ENCODE assay signal across 8 cellular contexts in the genomic region with DNA sequence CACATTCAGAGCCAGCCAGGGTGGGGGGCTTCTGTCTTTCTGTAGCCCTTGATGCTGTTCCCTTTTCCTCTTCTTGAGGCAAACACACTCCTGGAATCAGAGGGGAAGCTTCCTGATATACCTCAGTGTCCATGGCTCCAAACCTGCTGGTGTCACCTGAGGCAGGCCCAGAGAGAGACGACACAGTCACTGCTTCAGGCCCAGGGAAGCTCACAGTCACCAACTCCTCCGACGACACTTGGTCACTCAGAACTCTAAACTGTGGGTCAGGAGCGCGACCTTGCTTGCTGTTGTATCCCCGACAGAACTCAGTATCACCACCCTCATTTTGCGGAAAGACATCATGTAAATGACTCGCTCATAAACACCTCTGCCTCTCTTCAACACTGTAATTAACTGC. TPM values are rescaled to one million over a fixed set of nuclear protein-coding genes. Genes with fewer than 3 reads are reported as not detected.
DNase-seq lines count a peak whose midpoint lies in the region; ATAC-seq, FAIRE-seq and TF ChIP-seq lines count a peak whose summit lies in the region.

No MANE protein-coding gene starts in this region.

- FAIRE-seq in GM12878 (lab: Jason Lieb, UNC): peak; percentile 62

- peaks cover 30% of the 10 kb centered on the region for H3K4me1 Mint-ChIP-seq in activated naive CD4-positive, alpha-beta T cell treated with anti-CD3 and anti-CD28 coated beads, Interleukin-2, amount 50 U/mL, for 24 hours

- 37% methylated on average over 8 of the region's 8 CpGs for WGBS in GM12878 (ENCODE audit: insufficient coverage, insufficient replicate concordance, low lambda C conversion rate, missing lambda C conversion rate)
- WGBS in urinary bladder: 75% methylated on average over 8 of the region's 8 CpGs

- SMC1A ChIA-PET in GM12878 (lab: Charles Lee; ENCODE audit: uncharacterized antibody, unreplicated experiment): interaction anchor here (0.8 to 2.2 kb wide), 14 partner anchors 20 to 239 kb away, joined by 3 to 10 read pairs (median 4); a partner anchor contains a TSS

- no peak overlapping the region; the same call in 1 of the 2 replicates for H2AFZ ChIP-seq in GM12878 (ENCODE audit: control insufficient read depth, low read depth, low read length)

- H4K20me1 ChIP-seq in GM12878 (ENCODE audit: control insufficient read depth, insufficient read depth): no peaks in the 10 kb centered on the region

- no peak for TF ChIP-seq RAD21 in GM12878 (IDR thresholded peaks at IDR 0.05; ENCODE audit: insufficient read depth, low read depth, low read length)

- RAD21 ChIA-PET in GM12878 (lab: Charles Lee; ENCODE audit: unreplicated experiment): interaction anchor here (0.9 to 2.3 kb wide), 15 partner anchors 13 to 1114 kb away, joined by 3 to 13 read pairs (median 5); a partner anchor contains a TSS

- no peaks in the 10 kb centered on the region for H3K9me3 Mint-ChIP-seq in activated naive CD4-positive, alpha-beta T cell treated with anti-CD3 and anti-CD28 coated beads, Interleukin-2, amount 50 U/mL, for 24 hours

- TF ChIP-seq CTCF in GM12878 (IDR thresholded peaks at IDR 0.05 in 2 of 3, conservative IDR thresholded peaks at IDR 0.05 in 1 of 3; ENCODE audit: control insufficient read depth in 2 of 3, extremely low read depth in 1 of 3, insufficient read depth in 1 of 3, low read depth in 3 of 3, low read length in 3 of 3) (no peak), lower lobe of right lung (IDR thresholded peaks at IDR 0.05) (no peak)

- CTCF ChIA-PET in GM12878 (lab: Yijun Ruan, JAX): interaction anchor here (1.7 to 3.5 kb wide), 4 partner anchors 18 to 240 kb away, joined by 5 to 28 read pairs (median 8); a partner anchor contains a TSS

- no peaks in the 10 kb centered on the region for H3K27me3 ChIP-seq in GM12878 (replicated peaks in 1 of 2; ENCODE audit: control insufficient read depth in 2 of 2, insufficient read depth in 2 of 2, low read length in 1 of 2)
- H3K27me3 ChIP-seq in lower lobe of right lung (ENCODE audit: low read depth): no peaks in the 10 kb centered on the region

- ATAC-seq in GM12878 (no peak), lower lobe of right lung (no peak), HG02623 (IDR thresholded peaks at IDR 0.05; ENCODE audit: unreplicated experiment) (no peak)

- H3K27me3 Mint-ChIP-seq in activated naive CD4-positive, alpha-beta T cell treated with anti-CD3 and anti-CD28 coated beads, Interleukin-2, amount 50 U/mL, for 24 hours: no peaks in the 10 kb centered on the region

- H3K9ac ChIP-seq in GM12878 (ENCODE audit: control insufficient read depth, insufficient read depth, low read length): peak overlapping the region; percentile 92

- H3K27ac Mint-ChIP-seq in activated naive CD4-positive, alpha-beta T cell treated with anti-CD3 and anti-CD28 coated beads, Interleukin-2, amount 50 U/mL, for 24 hours: peak overlapping the region; percentile 85

- BruUV-seq in GM12878 (replicated peaks; lab: Mats Ljungman, UMichigan): TSS peak; percentile 95

- H3K9me3 ChIP-seq in GM12878 (replicated peaks; ENCODE audit: control insufficient read depth, insufficient read depth, low read length) (no peaks in the 10 kb centered on the region; the same call in 1 of the 3 replicates), lower lobe of right lung (no peaks in the 10 kb centered on the region)

- in situ Hi-C loops in GM12878 (cut with MboI): loop anchor here (10.0 kb wide), 1 partner anchor 1362 kb away; a partner anchor contains a TSS

- H3K36me3 Mint-ChIP-seq in activated naive CD4-positive, alpha-beta T cell treated with anti-CD3 and anti-CD28 coated beads, Interleukin-2, amount 50 U/mL, for 24 hours: peaks cover 5% of the 10 kb centered on the region

- peaks cover 40% of the 10 kb centered on the region for H3K79me2 ChIP-seq in GM12878 (ENCODE audit: control insufficient read depth, insufficient read depth, low read length)

- peak overlapping the region; percentile 97 for H3K27ac ChIP-seq in GM12878 (ENCODE audit: control insufficient read depth, insufficient read depth)
- peak overlapping the region; percentile 96 for H3K27ac ChIP-seq in lower lobe of right lung
- no peak overlapping the region for H3K27ac ChIP-seq in urinary bladder (ENCODE audit: low read depth)

- POLR2A ChIA-PET in GM12878 (lab: Charles Lee): interaction anchor here (0.5 to 3.9 kb wide), 17 partner anchors 9 to 1358 kb away, joined by 3 to 18 read pairs (median 6); a partner anchor contains a TSS

- peak overlapping the region; percentile 92 for H3K4me3 Mint-ChIP-seq in activated naive CD4-positive, alpha-beta T cell treated with anti-CD3 and anti-CD28 coated beads, Interleukin-2, amount 50 U/mL, for 24 hours

- H3K36me3 ChIP-seq in GM12878 (ENCODE audit: control insufficient read depth in 2 of 2, insufficient read depth in 2 of 2, low read length in 1 of 2) (peaks cover 12 to 17% of the 10 kb centered on the region in 2 experiments), lower lobe of right lung (peaks cover 30% of the 10 kb centered on the region), urinary bladder (ENCODE audit: insufficient read depth) (peaks cover 2% of the 10 kb centered on the region)

- H3K4me3 ChIP-seq in GM12878 (peak overlapping the region; percentile 87), lower lobe of right lung (peak overlapping the region; percentile 99), urinary bladder (ENCODE audit: low read depth, low read length) (peak overlapping the region; percentile 81)

- intact Hi-C loops in GM12878 (cut with micrococcal nuclease; ENCODE audit: unreplicated experiment) (loop anchor here (2.0 to 10.0 kb wide), 4 partner anchors 64 to 242 kb away; a partner anchor contains a TSS), lower lobe of right lung (cut with DNase I) (no loop called here)

- peak; percentile 63 for TF ChIP-seq POLR2A in GM12878 (IDR thresholded peaks at IDR 0.05; ENCODE audit: low read depth, low read length)

- peak overlapping the region; percentile 77 for H3K4me2 ChIP-seq in GM12878 (ENCODE audit: control insufficient read depth, insufficient read depth)

- no peak for TF ChIP-seq EP300 in GM12878 (IDR thresholded peaks at IDR 0.05; ENCODE audit: borderline replicate concordance in 1 of 2, control insufficient read depth in 1 of 2, low read depth in 2 of 2, low read length in 2 of 2)

- H3K4me1 ChIP-seq in GM12878 (ENCODE audit: control insufficient read depth, insufficient read depth, low read length) (peaks cover 4% of the 10 kb centered on the region; the same call in 1 of the 2 replicates), lower lobe of right lung (peaks cover 24% of the 10 kb centered on the region), urinary bladder (ENCODE audit: insufficient read depth) (no peaks in the 10 kb centered on the region)

- DNase-seq in activated naive CD4-positive, alpha-beta T cell treated with anti-CD3 and anti-CD28 coated beads, Interleukin-2, amount 50 U/mL, for 16 hours: no peak
- DNase-seq in GM12878 (ENCODE audit: low read depth, low spot score) (no peak), lower lobe of right lung (peak; percentile 33), putamen (ENCODE audit: low spot score) (no peak), GF-D8 (lab: John Stamatoyannopoulos, UW) (no peak)

RNA-seq across cellular contexts. Expression of a gene that starts 1.1 kb away (rescaled TPM):
- total RNA-seq in GM12878 (2013; cell fraction: nucleolus; rRNA removed): 216 and 273 TPM in 2 replicates
- 33.1 and 38.1 TPM in 2 replicates for total RNA-seq in GM12878 (2014; rRNA removed)
- total RNA-seq in GM12878 (2014; rRNA removed; fragmentation: Illumina TruSeq; extraction: Trizol): 12.9 and 17.4 TPM in 2 replicates
- total RNA-seq in GM12878 (2021): 90.3 and 91.0 TPM in 2 replicates
- polyA plus RNA-seq in GM12878 (2011; ENCODE audit: low read depth): 23.1 TPM
- polyA plus RNA-seq in GM12878 (2011; rRNA removed): 14.0 and 21.4 TPM in 2 replicates
- polyA plus RNA-seq in GM12878 (2011; cell fraction: cytosol; rRNA removed): 32.9 and 38.0 TPM in 2 replicates
- 424 and 553 TPM in 2 replicates for polyA plus RNA-seq in GM12878 (2011; cell fraction: nucleus; rRNA removed)
- polyA plus RNA-seq in GM12878 (2012): 57.4 and 58.7 TPM in 2 replicates
- polyA plus RNA-seq in GM12878 (2014; fragmentation: Illumina TruSeq; extraction: Trizol): 13.1 and 21.1 TPM in 2 replicates
- polyA plus RNA-seq in GM12878 (2014; fragmentation: Nextera tagmentation; extraction: Ambion mirVana): 1 to 10 TPM in 1 of 2 experiments, under 1 TPM in 1; 0.37 to 1.4 TPM
- polyA plus RNA-seq in GM12878 (2014; rRNA removed): 51.7 and 68.6 TPM in 2 replicates
- 10 to 100 TPM; 67.8 to 74.3 TPM for polyA plus RNA-seq in GM12878 (2016; fragmentation: Nextera tagmentation; extraction: Ambion mirVana)
- polyA minus RNA-seq in GM12878 (2011; rRNA and poly(A)+ RNA removed): 72.7 and 99.8 TPM in 2 replicates
- 31.8 and 45.4 TPM in 2 replicates for polyA minus RNA-seq in GM12878 (2011; cell fraction: cytosol; rRNA and poly(A)+ RNA removed)
- 139 and 201 TPM in 2 replicates for polyA minus RNA-seq in GM12878 (2011; cell fraction: nucleus; rRNA and poly(A)+ RNA removed)
- 71.9 TPM for total RNA-seq in lower lobe of right lung
- 27.7 TPM for total RNA-seq in urinary bladder
- polyA plus RNA-seq in urinary bladder: 35.5 TPM

RNA-seq across cellular contexts. Expression of a gene that starts 6.3 kb away (rescaled TPM):
- 29.0 and 31.2 TPM in 2 replicates for total RNA-seq in GM12878 (2013; cell fraction: nucleolus; rRNA removed)
- total RNA-seq in GM12878 (2014; rRNA removed): 16.9 and 20.9 TPM in 2 replicates
- total RNA-seq in GM12878 (2014; rRNA removed; fragmentation: Illumina TruSeq; extraction: Trizol): 25.1 and 28.0 TPM in 2 replicates
- total RNA-seq in GM12878 (2021): 22.2 and 22.8 TPM in 2 replicates
- polyA plus RNA-seq in GM12878 (2011; ENCODE audit: low read depth): 10.3 TPM
- polyA plus RNA-seq in GM12878 (2011; rRNA removed): 40.5 and 71.0 TPM in 2 replicates
- polyA plus RNA-seq in GM12878 (2011; cell fraction: cytosol; rRNA removed): 15.3 and 15.6 TPM in 2 replicates
- polyA plus RNA-seq in GM12878 (2011; cell fraction: nucleus; rRNA removed): 10.8 and 14.1 TPM in 2 replicates
- polyA plus RNA-seq in GM12878 (2012): 12.2 and 15.0 TPM in 2 replicates
- polyA plus RNA-seq in GM12878 (2014; fragmentation: Illumina TruSeq; extraction: Trizol): 19.3 and 24.1 TPM in 2 replicates
- polyA plus RNA-seq in GM12878 (2014; fragmentation: Nextera tagmentation; extraction: Ambion mirVana): 10 to 100 TPM; 20.4 to 21.3 TPM
- polyA plus RNA-seq in GM12878 (2014; rRNA removed): 15.2 and 15.9 TPM in 2 replicates
- 10 to 100 TPM; 16.3 to 17.1 TPM for polyA plus RNA-seq in GM12878 (2016; fragmentation: Nextera tagmentation; extraction: Ambion mirVana)
- polyA minus RNA-seq in GM12878 (2011; rRNA and poly(A)+ RNA removed): 27.3 and 28.5 TPM in 2 replicates
- polyA minus RNA-seq in GM12878 (2011; cell fraction: cytosol; rRNA and poly(A)+ RNA removed): 7.6 and 8.9 TPM in 2 replicates
- 7.4 and 13.6 TPM in 2 replicates for polyA minus RNA-seq in GM12878 (2011; cell fraction: nucleus; rRNA and poly(A)+ RNA removed)
- 13.1 TPM for total RNA-seq in lower lobe of right lung
- 9.5 TPM for total RNA-seq in urinary bladder
- polyA plus RNA-seq in urinary bladder: 4.3 TPM

RNA-seq across cellular contexts. Expression of a gene that starts 18.9 kb away (rescaled TPM):
- 61.6 and 65.3 TPM in 2 replicates for total RNA-seq in GM12878 (2013; cell fraction: nucleolus; rRNA removed)
- total RNA-seq in GM12878 (2014; rRNA removed) (35.1 and 39.6 TPM in 2 replicates), GM12878 (2014; rRNA removed; fragmentation: Illumina TruSeq; extraction: Trizol) (10.9 and 11.9 TPM in 2 replicates), GM12878 (2021) (58.4 and 63.5 TPM in 2 replicates), lower lobe of right lung (54.4 TPM), urinary bladder (3.6 TPM)
- 16.4 TPM for polyA plus RNA-seq in GM12878 (2011; ENCODE audit: low read depth)
- polyA plus RNA-seq in GM12878 (2011; rRNA removed) (6.0 and 10.0 TPM in 2 replicates), GM12878 (2014; fragmentation: Illumina TruSeq; extraction: Trizol) (16.3 and 20.0 TPM in 2 replicates), GM12878 (2014; fragmentation: Nextera tagmentation; extraction: Ambion mirVana) (1 to 10 TPM; 1.5 to 2.8 TPM), GM12878 (2014; rRNA removed) (32.9 and 39.9 TPM in 2 replicates), GM12878 (2016; fragmentation: Nextera tagmentation; extraction: Ambion mirVana) (10 to 100 TPM; 24.7 to 30.9 TPM), urinary bladder (6.2 TPM)
- polyA plus RNA-seq in GM12878 (2011; cell fraction: cytosol; rRNA removed): 14.1 and 15.4 TPM in 2 replicates
- 72.6 and 88.7 TPM in 2 replicates for polyA plus RNA-seq in GM12878 (2011; cell fraction: nucleus; rRNA removed)
- 43.1 and 45.9 TPM in 2 replicates for polyA plus RNA-seq in GM12878 (2012)
- polyA minus RNA-seq in GM12878 (2011; rRNA and poly(A)+ RNA removed): 17.5 and 19.3 TPM in 2 replicates
- polyA minus RNA-seq in GM12878 (2011; cell fraction: cytosol; rRNA and poly(A)+ RNA removed): 14.8 and 15.9 TPM in 2 replicates
- polyA minus RNA-seq in GM12878 (2011; cell fraction: nucleus; rRNA and poly(A)+ RNA removed): 14.1 and 26.4 TPM in 2 replicates

RNA-seq across cellular contexts. Expression of a gene that starts 34.3 kb away (rescaled TPM):
- total RNA-seq in GM12878 (2013; cell fraction: nucleolus; rRNA removed): 72.5 and 74.5 TPM in 2 replicates
- total RNA-seq in GM12878 (2014; rRNA removed): 9.4 and 11.3 TPM in 2 replicates
- total RNA-seq in GM12878 (2014; rRNA removed; fragmentation: Illumina TruSeq; extraction: Trizol): 5.0 and 6.3 TPM in 2 replicates
- total RNA-seq in GM12878 (2021): 19.0 and 22.9 TPM in 2 replicates
- polyA plus RNA-seq in GM12878 (2011; ENCODE audit: low read depth): 13.9 TPM
- polyA plus RNA-seq in GM12878 (2011; rRNA removed): 6.6 and 9.0 TPM in 2 replicates
- 13.3 and 17.0 TPM in 2 replicates for polyA plus RNA-seq in GM12878 (2011; cell fraction: cytosol; rRNA removed)
- 116 and 130 TPM in 2 replicates for polyA plus RNA-seq in GM12878 (2011; cell fraction: nucleus; rRNA removed)
- polyA plus RNA-seq in GM12878 (2012): 19.2 and 19.8 TPM in 2 replicates
- 8.6 and 12.6 TPM in 2 replicates for polyA plus RNA-seq in GM12878 (2014; fragmentation: Illumina TruSeq; extraction: Trizol)
- 1 to 10 TPM in 1 of 2 experiments, under 1 TPM in 1; 0.98 to 3.2 TPM for polyA plus RNA-seq in GM12878 (2014; fragmentation: Nextera tagmentation; extraction: Ambion mirVana)
- polyA plus RNA-seq in GM12878 (2014; rRNA removed): 17.3 and 23.8 TPM in 2 replicates
- 10 to 100 TPM in 1 of 2 experiments, 1 to 10 TPM in 1; 8.5 to 12.0 TPM for polyA plus RNA-seq in GM12878 (2016; fragmentation: Nextera tagmentation; extraction: Ambion mirVana)
- polyA minus RNA-seq in GM12878 (2011; rRNA and poly(A)+ RNA removed): 6.9 and 11.5 TPM in 2 replicates
- polyA minus RNA-seq in GM12878 (2011; cell fraction: cytosol; rRNA and poly(A)+ RNA removed): 4.7 and 6.7 TPM in 2 replicates
- polyA minus RNA-seq in GM12878 (2011; cell fraction: nucleus; rRNA and poly(A)+ RNA removed): 9.2 and 13.2 TPM in 2 replicates
- total RNA-seq in lower lobe of right lung: 40.3 TPM
- 4.1 TPM for total RNA-seq in urinary bladder
- 4.9 TPM for polyA plus RNA-seq in urinary bladder

RNA-seq across cellular contexts. Expression of a gene that starts 43.9 kb away (rescaled TPM):
- 65.0 and 68.4 TPM in 2 replicates for total RNA-seq in GM12878 (2013; cell fraction: nucleolus; rRNA removed)
- total RNA-seq in GM12878 (2014; rRNA removed) (7.1 and 10.1 TPM in 2 replicates), GM12878 (2014; rRNA removed; fragmentation: Illumina TruSeq; extraction: Trizol) (3.9 and 4.4 TPM in 2 replicates), GM12878 (2021) (7.7 and 9.6 TPM in 2 replicates), lower lobe of right lung (3.7 TPM), urinary bladder (3.9 TPM)
- polyA plus RNA-seq in GM12878 (2011; ENCODE audit: low read depth): 1.6 TPM
- polyA plus RNA-seq in GM12878 (2011; rRNA removed) (12.6 and 15.8 TPM in 2 replicates), GM12878 (2014; fragmentation: Illumina TruSeq; extraction: Trizol) (1.5 and 3.5 TPM in 2 replicates), GM12878 (2014; fragmentation: Nextera tagmentation; extraction: Ambion mirVana) (under 1 TPM; 0.18 to 0.75 TPM), GM12878 (2014; rRNA removed) (17.3 and 18.8 TPM in 2 replicates), GM12878 (2016; fragmentation: Nextera tagmentation; extraction: Ambion mirVana) (1 to 10 TPM; 2.7 to 4.1 TPM), urinary bladder (2.1 TPM)
- 21.2 and 27.3 TPM in 2 replicates for polyA plus RNA-seq in GM12878 (2011; cell fraction: cytosol; rRNA removed)
- 40.2 and 55.3 TPM in 2 replicates for polyA plus RNA-seq in GM12878 (2011; cell fraction: nucleus; rRNA removed)
- 6.5 and 8.8 TPM in 2 replicates for polyA plus RNA-seq in GM12878 (2012)
- polyA minus RNA-seq in GM12878 (2011; rRNA and poly(A)+ RNA removed): 12.6 and 18.7 TPM in 2 replicates
- 3.2 and 7.9 TPM in 2 replicates for polyA minus RNA-seq in GM12878 (2011; cell fraction: cytosol; rRNA and poly(A)+ RNA removed)
- 11.8 and 20.4 TPM in 2 replicates for polyA minus RNA-seq in GM12878 (2011; cell fraction: nucleus; rRNA and poly(A)+ RNA removed)
